Comparison of ENCODE assay signal across 3 cellular contexts in the genomic region with DNA sequence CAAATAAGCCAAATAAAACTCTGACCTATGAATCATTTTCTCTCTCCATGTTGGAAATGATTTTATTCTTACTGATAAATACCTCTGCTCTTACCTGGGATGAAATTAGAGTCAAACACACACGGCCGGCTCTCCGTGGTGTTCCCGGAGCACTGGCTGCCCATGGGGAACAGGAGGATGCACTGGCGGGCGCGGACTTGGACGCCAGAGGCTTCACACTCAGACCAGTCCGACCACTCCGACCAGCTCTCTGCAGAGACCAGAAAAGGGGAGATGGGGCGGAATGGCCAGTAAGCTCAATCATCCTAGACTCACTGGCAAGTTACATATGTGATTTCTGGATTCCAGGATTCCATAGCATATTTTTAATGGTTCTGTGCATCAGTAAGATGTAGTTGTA.
"Had no signal": no experiment of that assay in that cellular context is flagged by ENCODE, and none has a peak within 500 bp of the region (broad histone marks: within the 10 kb centered on the region; RNA-seq: fewer than 3 reads in every experiment).

No MANE protein-coding gene starts in this region.

- DNase-seq: GDM1, GF-D8 had no signal

- H3K4me3 ChIP-seq: GM12878 had no signal

- ATAC-seq: GM12878 had no signal
